In the genomic region with DNA sequence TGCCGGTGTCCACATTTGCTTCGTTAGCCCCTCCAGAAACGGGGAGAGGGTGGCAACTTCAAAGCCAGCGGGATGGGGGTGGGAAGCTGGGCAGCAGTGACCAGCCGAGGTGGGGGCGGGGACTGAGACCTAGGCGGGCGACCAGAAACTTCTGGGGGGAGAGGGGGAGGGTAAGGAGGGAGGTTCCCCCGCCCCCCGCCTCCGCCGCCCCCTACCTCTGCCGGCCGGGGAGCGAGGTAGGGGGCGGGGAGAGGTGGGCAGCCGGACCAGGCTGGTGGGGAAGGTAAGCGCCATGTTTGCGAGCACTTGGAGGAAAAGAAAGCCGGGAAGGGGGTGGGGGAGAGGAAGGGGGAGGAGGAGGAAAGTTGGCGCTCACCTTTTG, we compare ENCODE assay signal across 8 cellular contexts. TPM values are rescaled to one million over a fixed set of nuclear protein-coding genes. Genes with fewer than 3 reads are reported as not detected.
DNase-seq lines count a peak whose midpoint lies in the region; ATAC-seq and TF ChIP-seq lines count a peak whose summit lies in the region.

No MANE protein-coding gene starts in this region.

- no peaks in the 10 kb centered on the region for H4K20me1 ChIP-seq in OCI-LY1 (ENCODE audit: insufficient read depth, low read length)

- H2AFZ ChIP-seq in OCI-LY1 (ENCODE audit: low read length), result no peak overlapping the region

- H3K79me2 ChIP-seq in OCI-LY1 (ENCODE audit: insufficient read depth, low read length), result no peaks in the 10 kb centered on the region

- H3K4me1 ChIP-seq in OCI-LY1 (ENCODE audit: insufficient read depth, low read length, severe bottlenecking), result peaks cover 7% of the 10 kb centered on the region
- H3K4me1 ChIP-seq in ectodermal cell (ENCODE audit: control insufficient read depth, insufficient read depth, low read length), result peaks cover 19% of the 10 kb centered on the region
- H3K4me1 ChIP-seq in muscle layer of colon (ENCODE audit: insufficient read depth, low read length), result peaks cover 4% of the 10 kb centered on the region

- 0 to 1% methylated on average over 21 of the region's 21 CpGs for WGBS in ectodermal cell, 2 experiments

- peak overlapping the region; percentile 51; the same call in 1 of the 2 replicates for H3K9ac ChIP-seq in OCI-LY1 (ENCODE audit: low read length)
- H3K9ac ChIP-seq in muscle layer of colon (ENCODE audit: low read length), result no peak overlapping the region

- H3F3A ChIP-seq in OCI-LY1 (ENCODE audit: insufficient read depth, low read length), result no peaks in the 10 kb centered on the region

- no peak overlapping the region for H3K27ac ChIP-seq in OCI-LY1 (ENCODE audit: low read depth, low read length, poor library complexity, severe bottlenecking)
- H3K27ac ChIP-seq in ectodermal cell (ENCODE audit: insufficient read depth, low read depth, low read length, poor library complexity, severe bottlenecking), result peak overlapping the region; percentile 66
- H3K27ac ChIP-seq in muscle layer of colon (ENCODE audit: low read depth, low read length), result no peak overlapping the region

- H3K27me3 ChIP-seq in OCI-LY1 (ENCODE audit: insufficient read depth, low read length) (no peaks in the 10 kb centered on the region), ectodermal cell (ENCODE audit: control insufficient read depth, insufficient read depth, low read length, poor library complexity, severe bottlenecking) (no peaks in the 10 kb centered on the region), muscle layer of colon (ENCODE audit: control insufficient read depth in 1 of 2, insufficient read depth in 2 of 2, low read length in 2 of 2) (peaks cover 12 to 47% of the 10 kb centered on the region in 2 donors)

- no peak for ATAC-seq in HG03097 (IDR thresholded peaks at IDR 0.05; ENCODE audit: low FRiP score, unreplicated experiment)

- DNase-seq in NCI-H2029 (lab: John Stamatoyannopoulos, UW), result peak; percentile 85
- DNase-seq in NCI-H2029 treated with DMSO at 0.1 percent for 48 hours (lab: John Stamatoyannopoulos, UW), result no peak
- DNase-seq in GM19238 (ENCODE audit: insufficient read length, low spot score), result no peak
- DNase-seq in NCI-H2196 treated with DMSO at 0.1 percent for 48 hours (lab: John Stamatoyannopoulos, UW; ENCODE audit: unreplicated experiment), result no peak

- no peaks in the 10 kb centered on the region for H3K9me2 ChIP-seq in OCI-LY1 (ENCODE audit: low read depth, low read length)

- no peaks in the 10 kb centered on the region for H3K36me3 ChIP-seq in OCI-LY1 (ENCODE audit: insufficient read depth, low read length)
- peaks cover 7% of the 10 kb centered on the region for H3K36me3 ChIP-seq in ectodermal cell (ENCODE audit: control insufficient read depth, insufficient read depth, low read length)
- no peaks in the 10 kb centered on the region for H3K36me3 ChIP-seq in muscle layer of colon (ENCODE audit: insufficient read depth, low read length)

- TF ChIP-seq CTCF in OCI-LY1 (IDR thresholded peaks at IDR 0.05; ENCODE audit: low read length), result no peak

- H3K9me3 ChIP-seq in OCI-LY1 (ENCODE audit: low read length) (no peaks in the 10 kb centered on the region), ectodermal cell (ENCODE audit: control insufficient read depth, low read length) (no peaks in the 10 kb centered on the region), muscle layer of colon (ENCODE audit: low read length) (no peaks in the 10 kb centered on the region)

- peak overlapping the region; percentile 73 for H3K4me2 ChIP-seq in OCI-LY1 (ENCODE audit: low read length)

- H3K4me3 ChIP-seq in OCI-LY1 (ENCODE audit: low read depth, low read length, poor library complexity, severe bottlenecking) (peak overlapping the region; percentile 63), ectodermal cell (ENCODE audit: insufficient read depth, low read depth, low read length) (peak overlapping the region; percentile 54), muscle layer of colon (ENCODE audit: low read depth in 1 of 2, low read length in 2 of 2) (peak overlapping the region; percentile 71 to 90)

RNA-seq across cellular contexts. Expression of a gene that starts 1.3 kb away (rescaled TPM):
- polyA plus RNA-seq in ectodermal cell (2013, experiment 1 of 4), result 24.6 TPM
- 21.8 TPM for polyA plus RNA-seq in ectodermal cell (2013, experiment 2 of 4)
- polyA plus RNA-seq in ectodermal cell (2013, experiment 3 of 4), result 21.1 TPM
- 19.4 TPM for polyA plus RNA-seq in ectodermal cell (2013, experiment 4 of 4)

RNA-seq across cellular contexts. Expression of a gene that starts 11.7 kb away (rescaled TPM):
- 46.5 TPM for polyA plus RNA-seq in ectodermal cell (2013, experiment 1 of 4)
- 43.4 TPM for polyA plus RNA-seq in ectodermal cell (2013, experiment 2 of 4)
- polyA plus RNA-seq in ectodermal cell (2013, experiment 3 of 4), result 40.9 TPM
- polyA plus RNA-seq in ectodermal cell (2013, experiment 4 of 4), result 37.9 TPM
